In genomic region chr11:63912678-63913077, GRCh38 we compare ENCODE assay signal across 19 cellular contexts. TPM values are rescaled to one million over a fixed set of nuclear protein-coding genes. Genes with fewer than 3 reads are reported as not detected.
DNase-seq lines count a peak whose midpoint lies in the region; ATAC-seq and TF ChIP-seq lines count a peak whose summit lies in the region.
"Had no signal": no experiment of that assay in that cellular context is flagged by ENCODE, and none has a peak within 500 bp of the region (broad histone marks: within the 10 kb centered on the region; RNA-seq: fewer than 3 reads in every experiment).

No MANE protein-coding gene starts in this region.

- H3K36me3 ChIP-seq in WERI-Rb-1, result peaks cover 55% of the 10 kb centered on the region

- no peak for ATAC-seq in CD4-positive, alpha-beta T cell (ENCODE audit: poor library complexity)

- intact Hi-C loops in CD4-positive, alpha-beta T cell (cut with DNase I, micrococcal nuclease), result no loop called here

- H3K36me3 Mint-ChIP-seq in CD4-positive, alpha-beta T cell (ENCODE audit: low read depth), result peaks cover 24% of the 10 kb centered on the region
- H3K36me3 Mint-ChIP-seq in glutamatergic neuron (ENCODE audit: unreplicated experiment), result no peaks in the 10 kb centered on the region
- peaks cover 2% of the 10 kb centered on the region for H3K36me3 Mint-ChIP-seq in activated naive CD8-positive, alpha-beta T cell treated with anti-CD3 and anti-CD28 coated beads for 36 hours

- DNase-seq in CD4-positive, alpha-beta T cell, result no peak
- DNase-seq in GM20000 (ENCODE audit: low spot score) (peak; percentile 31), RWPE1 (ENCODE audit: low spot score) (no peak), glutamatergic neuron (peak; percentile 29), WERI-Rb-1 (no peak), activated gamma-delta T cell (lab: John Stamatoyannopoulos, UW) (no peak), coronary artery (ENCODE audit: low spot score) (no peak)
- DNase-seq in activated naive CD8-positive, alpha-beta T cell treated with anti-CD3 and anti-CD28 coated beads for 36 hours, result no peak
- DNase-seq: DMS53, GM23248, HFFc6, Karpas-422, MM.1S, NCI-H1105, NCI-H187, NCI-H69, RPMI8226 had no signal

- H3K27ac ChIP-seq in CD4-positive, alpha-beta T cell (ENCODE audit: low read depth, low read length), result no peak overlapping the region
- H3K27ac ChIP-seq in RWPE1, result peak overlapping the region; percentile 13; the same call in 1 of the 2 replicates
- H3K27ac ChIP-seq in WERI-Rb-1, result no peak overlapping the region
- no peak overlapping the region for H3K27ac ChIP-seq in coronary artery
- H3K27ac ChIP-seq: C4-2B, GM23248, SJSA1 had no signal

- H3K9me3 Mint-ChIP-seq in CD4-positive, alpha-beta T cell, result no peaks in the 10 kb centered on the region
- H3K9me3 Mint-ChIP-seq in glutamatergic neuron (ENCODE audit: unreplicated experiment), result peaks cover 25% of the 10 kb centered on the region
- no peaks in the 10 kb centered on the region for H3K9me3 Mint-ChIP-seq in activated naive CD8-positive, alpha-beta T cell treated with anti-CD3 and anti-CD28 coated beads for 36 hours
- H3K9me3 Mint-ChIP-seq: HFFc6 had no signal

- H3K9me3 ChIP-seq in CD4-positive, alpha-beta T cell (ENCODE audit: control insufficient read depth, low read length), result no peaks in the 10 kb centered on the region
- H3K9me3 ChIP-seq in WERI-Rb-1 (ENCODE audit: severe bottlenecking), result no peaks in the 10 kb centered on the region
- H3K9me3 ChIP-seq: SJSA1 had no signal

- H3K4me3 Mint-ChIP-seq in CD4-positive, alpha-beta T cell, result peak overlapping the region; percentile 34
- peak overlapping the region; percentile 85 for H3K4me3 Mint-ChIP-seq in glutamatergic neuron (ENCODE audit: unreplicated experiment)
- no peak overlapping the region for H3K4me3 Mint-ChIP-seq in activated naive CD8-positive, alpha-beta T cell treated with anti-CD3 and anti-CD28 coated beads for 36 hours
- H3K4me3 Mint-ChIP-seq: HFFc6 had no signal

- no peak overlapping the region for H3K27ac Mint-ChIP-seq in CD4-positive, alpha-beta T cell
- H3K27ac Mint-ChIP-seq in glutamatergic neuron (ENCODE audit: unreplicated experiment), result peak overlapping the region; percentile 98
- H3K27ac Mint-ChIP-seq in activated naive CD8-positive, alpha-beta T cell treated with anti-CD3 and anti-CD28 coated beads for 36 hours, result no peak overlapping the region
- H3K27ac Mint-ChIP-seq: HFFc6 had no signal

- CTCF ChIA-PET in CD4-positive, alpha-beta T cell (lab: Charles Lee), result no interaction called here
- CTCF ChIA-PET in RWPE1 (lab: Yijun Ruan, JAX), result interaction anchor here (0.5 to 0.6 kb wide), 2 partner anchors 24 to 114 kb away, joined by 4 read pairs; no protein-coding TSS in a partner anchor

- no peaks in the 10 kb centered on the region for H3K27me3 Mint-ChIP-seq in CD4-positive, alpha-beta T cell
- H3K27me3 Mint-ChIP-seq in glutamatergic neuron (ENCODE audit: unreplicated experiment), result peaks cover 31% of the 10 kb centered on the region
- H3K27me3 Mint-ChIP-seq in activated naive CD8-positive, alpha-beta T cell treated with anti-CD3 and anti-CD28 coated beads for 36 hours, result peaks cover 3% of the 10 kb centered on the region

- H3K27me3 ChIP-seq in CD4-positive, alpha-beta T cell (ENCODE audit: control insufficient read depth, insufficient read depth, low read length), result no peaks in the 10 kb centered on the region
- no peaks in the 10 kb centered on the region for H3K27me3 ChIP-seq in WERI-Rb-1 (ENCODE audit: insufficient read depth, low read depth, severe bottlenecking)
- H3K27me3 ChIP-seq: SJSA1 had no signal

- peaks cover 7% of the 10 kb centered on the region for H3K4me1 Mint-ChIP-seq in CD4-positive, alpha-beta T cell (ENCODE audit: low read depth)
- H3K4me1 Mint-ChIP-seq in glutamatergic neuron (ENCODE audit: low read depth, unreplicated experiment), result peaks cover 24% of the 10 kb centered on the region
- peaks cover 6% of the 10 kb centered on the region for H3K4me1 Mint-ChIP-seq in activated naive CD8-positive, alpha-beta T cell treated with anti-CD3 and anti-CD28 coated beads for 36 hours

- no peak for TF ChIP-seq CTCF in CD4-positive, alpha-beta T cell (IDR thresholded peaks at IDR 0.05)
- TF ChIP-seq CTCF in GM20000 (IDR thresholded peaks at IDR 0.05; ENCODE audit: extremely low read depth, missing control alignments), result no peak
- no peak for TF ChIP-seq CTCF in RWPE1 (conservative IDR thresholded peaks at IDR 0.05; ENCODE audit: low read depth)
- no peak for TF ChIP-seq CTCF in glutamatergic neuron (IDR thresholded peaks at IDR 0.05; ENCODE audit: partially characterized antibody, unreplicated experiment)
- no peak for TF ChIP-seq CTCF in WERI-Rb-1 (IDR thresholded peaks at IDR 0.05; ENCODE audit: low read depth, low read length)
- TF ChIP-seq CTCF in coronary artery (IDR thresholded peaks at IDR 0.05), result no peak

- POLR2A ChIA-PET in CD4-positive, alpha-beta T cell (lab: Charles Lee), result interaction anchor here (1.1 kb wide), 1 partner anchor 24 kb away, joined by 3 read pairs; no protein-coding TSS in a partner anchor
- POLR2A ChIA-PET in RWPE1 (lab: Yijun Ruan, JAX; ENCODE audit: low non-redundant PET), result no interaction called here

- no peak overlapping the region for H3K4me3 ChIP-seq in WERI-Rb-1 (ENCODE audit: low read depth, low read length)
- H3K4me3 ChIP-seq in coronary artery, result no peak overlapping the region
- H3K4me3 ChIP-seq: GM23248, SJSA1 had no signal

RNA-seq across cellular contexts. Expression of gene RCOR2, which starts 4.3 kb away (rescaled TPM):
- total RNA-seq in CD4-positive, alpha-beta T cell, result not detected
- total RNA-seq in glutamatergic neuron (ENCODE audit: unreplicated experiment), result 286 TPM
- under 1 TPM; 0.58 to 0.82 TPM for total RNA-seq in activated naive CD8-positive, alpha-beta T cell treated with anti-CD3 and anti-CD28 coated beads for 36 hours

RNA-seq across cellular contexts. Expression of gene NAA40, which starts 26.1 kb away (rescaled TPM):
- 10 to 100 TPM; 11.8 to 14.0 TPM for total RNA-seq in CD4-positive, alpha-beta T cell
- total RNA-seq in glutamatergic neuron (ENCODE audit: unreplicated experiment), result 68.0 TPM
- 10 to 100 TPM; 18.3 to 21.6 TPM for total RNA-seq in activated naive CD8-positive, alpha-beta T cell treated with anti-CD3 and anti-CD28 coated beads for 36 hours

Comparison
In these comparisons a context has a peak if more than half of its experiments do, and no peak if none do; other contexts are left out.
1. DNase-seq: peak in GM20000 (single experiment) and glutamatergic neuron (single experiment); none in CD4-positive, alpha-beta T cell (0 of 10), RWPE1 (single experiment), WERI-Rb-1 (single experiment), activated gamma-delta T cell (single experiment), activated naive CD8-positive, alpha-beta T cell treated with anti-CD3 and anti-CD28 coated beads for 36 hours (single experiment) and coronary artery (single experiment).
2. RNA of gene RCOR2, which starts 4.3 kb away (total RNA-seq): 286 TPM in glutamatergic neuron (single experiment); 0.58 to 0.82 TPM in activated naive CD8-positive, alpha-beta T cell treated with anti-CD3 and anti-CD28 coated beads for 36 hours and not detected in CD4-positive, alpha-beta T cell; every median in the first group is over 100 times any median in the second.